ENCODE assay signal across 22 cellular contexts in the genomic region with DNA sequence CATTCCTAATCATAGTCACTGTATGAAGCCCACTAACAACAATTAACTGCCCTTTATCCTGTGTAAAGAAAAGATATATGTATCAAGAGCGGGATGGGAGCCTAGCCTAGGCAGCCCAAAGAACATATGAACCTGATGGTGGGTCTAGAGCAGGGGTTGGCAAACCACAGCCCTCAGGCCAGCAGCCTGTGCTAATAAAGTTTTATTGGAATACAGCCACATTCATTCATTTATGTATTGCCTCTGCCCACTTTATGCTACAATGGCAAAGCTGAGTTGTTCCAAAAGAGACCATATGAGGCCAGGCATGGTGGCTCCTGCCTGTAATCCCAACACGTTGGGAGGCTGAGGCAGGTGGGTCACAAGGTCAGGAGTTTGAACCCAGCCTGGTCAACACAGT. TPM values are rescaled to one million over a fixed set of nuclear protein-coding genes. Genes with fewer than 3 reads are reported as not detected.
DNase-seq lines count a peak whose midpoint lies in the region; ATAC-seq and TF ChIP-seq lines count a peak whose summit lies in the region.
"Had no signal": no experiment of that assay in that cellular context is flagged by ENCODE, and none has a peak within 500 bp of the region (broad histone marks: within the 10 kb centered on the region; RNA-seq: fewer than 3 reads in every experiment).

No MANE protein-coding gene starts in this region.

- ATAC-seq in CD4-positive, CD25-positive, alpha-beta regulatory T cell (ENCODE audit: low read depth in 2 of 2) = no peak
- ATAC-seq in T-helper 17 cell (no peak), HG03045 (IDR thresholded peaks at IDR 0.05; ENCODE audit: unreplicated experiment) (no peak)
- ATAC-seq in naive thymus-derived CD4-positive, alpha-beta T cell = no peak
- ATAC-seq: A549, HCT116 had no signal

- H4K12ac ChIP-seq in trophoblast cell (ENCODE audit: low read depth, low read length) = no peak overlapping the region

- H3K9me3 ChIP-seq in CD4-positive, CD25-positive, alpha-beta regulatory T cell (ENCODE audit: control insufficient read depth in 2 of 2, low read length in 2 of 2) = no peaks in the 10 kb centered on the region
- H3K9me3 ChIP-seq in T-helper 17 cell (ENCODE audit: control insufficient read depth, low read length, poor library complexity, severe bottlenecking) = no peaks in the 10 kb centered on the region
- no peaks in the 10 kb centered on the region for H3K9me3 ChIP-seq in naive thymus-derived CD4-positive, alpha-beta T cell (ENCODE audit: control insufficient read depth in 2 of 3, low read length in 3 of 3)
- no peaks in the 10 kb centered on the region for H3K9me3 ChIP-seq in trophoblast cell (ENCODE audit: insufficient read depth, low read depth, low read length)
- H3K9me3 ChIP-seq in adrenal gland (replicated peaks in 1 of 3) = no peaks in the 10 kb centered on the region
- no peaks in the 10 kb centered on the region for H3K9me3 ChIP-seq in HAP-1
- H3K9me3 ChIP-seq: A549; BE2C; BLaER1 treated with 17β-estradiol and CSF1 and Interleukin-3, amounts not matched to agents 10 nM and 100 nM had no signal

- H2BK5ac ChIP-seq in trophoblast cell (ENCODE audit: low read depth, low read length, poor library complexity) = no peak overlapping the region

- H2AFZ ChIP-seq in trophoblast cell (ENCODE audit: insufficient read depth, low read length, poor library complexity) = no peak overlapping the region

- H2AK5ac ChIP-seq in trophoblast cell (ENCODE audit: low read length) = no peak overlapping the region

- H3K79me2 ChIP-seq in trophoblast cell (ENCODE audit: control insufficient read depth, insufficient read depth, low read length, poor library complexity) = peaks cover 2% of the 10 kb centered on the region

- intact Hi-C loops in naive thymus-derived CD4-positive, alpha-beta T cell (cut with micrococcal nuclease) = no loop called here
- intact Hi-C loops in adrenal gland (cut with DNase I) = no loop called here

- H3K9me3 Mint-ChIP-seq in CD4-positive, CD25-positive, alpha-beta regulatory T cell = no peaks in the 10 kb centered on the region
- H3K9me3 Mint-ChIP-seq in naive thymus-derived CD4-positive, alpha-beta T cell = peaks cover 0 to 2% (median 0%) of the 10 kb centered on the region in 11 donors
- H3K9me3 Mint-ChIP-seq: CD14-positive monocyte had no signal

- no peak overlapping the region for H3K18ac ChIP-seq in trophoblast cell (ENCODE audit: low read length)

- no peaks in the 10 kb centered on the region for H3K27me3 Mint-ChIP-seq in CD4-positive, CD25-positive, alpha-beta regulatory T cell
- H3K27me3 Mint-ChIP-seq in T-helper 17 cell = no peaks in the 10 kb centered on the region
- H3K27me3 Mint-ChIP-seq in naive thymus-derived CD4-positive, alpha-beta T cell = no peaks in the 10 kb centered on the region
- H3K27me3 Mint-ChIP-seq: CD4-positive, alpha-beta memory T cell had no signal

- in situ Hi-C loops in HAP-1 (cut with MboI; ENCODE audit: low sequenced_read_pairs) = no loop called here

- H3K36me3 ChIP-seq in CD4-positive, CD25-positive, alpha-beta regulatory T cell (ENCODE audit: control insufficient read depth, insufficient read depth, low read length) = peaks cover 16% of the 10 kb centered on the region
- peaks cover 0 to 28% (median 0%) of the 10 kb centered on the region in 3 experiments for H3K36me3 ChIP-seq in naive thymus-derived CD4-positive, alpha-beta T cell (ENCODE audit: control insufficient read depth in 2 of 3, insufficient read depth in 3 of 3, low read length in 3 of 3)
- H3K36me3 ChIP-seq in trophoblast cell (ENCODE audit: control insufficient read depth in 1 of 2, insufficient read depth in 2 of 2, low read length in 2 of 2) = peaks cover 16 to 21% of the 10 kb centered on the region in 2 experiments
- peaks cover 0 to 10% of the 10 kb centered on the region in 2 donors for H3K36me3 ChIP-seq in adrenal gland (replicated peaks in 1 of 2)
- peaks cover 36% of the 10 kb centered on the region for H3K36me3 ChIP-seq in HAP-1 (replicated peaks)

- H4K8ac ChIP-seq in trophoblast cell (ENCODE audit: low read depth, low read length) = no peak overlapping the region

- H3K9ac ChIP-seq in trophoblast cell (ENCODE audit: low read length) = no peak overlapping the region
- H3K9ac ChIP-seq: BLaER1 treated with 17β-estradiol and CSF1 and Interleukin-3, amounts not matched to agents 10 nM and 100 nM had no signal

- H3K36me3 Mint-ChIP-seq in CD4-positive, CD25-positive, alpha-beta regulatory T cell = peaks cover 26% of the 10 kb centered on the region
- peaks cover 6% of the 10 kb centered on the region for H3K36me3 Mint-ChIP-seq in T-helper 17 cell (ENCODE audit: low read depth)
- H3K36me3 Mint-ChIP-seq in naive thymus-derived CD4-positive, alpha-beta T cell = peaks cover 5 to 26% (median 9%) of the 10 kb centered on the region in 5 donors

- DNase-seq in CD4-positive, CD25-positive, alpha-beta regulatory T cell = no peak
- DNase-seq in T-helper 17 cell (no peak), trophoblast cell (no peak), adrenal gland (no peak), HAP-1 (ENCODE audit: low spot score in 2 of 2) (no peak)
- no peak for DNase-seq in naive thymus-derived CD4-positive, alpha-beta T cell
- DNase-seq: 8988T; ACHN; AML-193; BE2C; Calu3; CD4-positive, alpha-beta memory T cell; COR-L47; DMS53; DMS79 treated with DMSO at 0.1 percent for 48 hours; GF-D8; GOT3 had no signal

- POLR2A ChIA-PET in naive thymus-derived CD4-positive, alpha-beta T cell (lab: Charles Lee) = interaction anchor here (0.7 kb wide), 1 partner anchor 267 kb away, joined by 8 read pairs; no protein-coding TSS in a partner anchor

- H3K4me2 ChIP-seq in trophoblast cell (ENCODE audit: low read length) = no peak overlapping the region
- H3K4me2 ChIP-seq: A549; BLaER1 treated with 17β-estradiol and CSF1 and Interleukin-3, amounts not matched to agents 10 nM and 100 nM had no signal

- H3K4ac ChIP-seq in trophoblast cell (ENCODE audit: low read depth, low read length) = peak overlapping the region; percentile 69

- H2BK12ac ChIP-seq in trophoblast cell (ENCODE audit: low read length) = no peak overlapping the region

- no CpG with 5 or more reads among the region's 2 CpGs for WGBS in trophoblast cell (ENCODE audit: extremely low coverage, insufficient coverage, insufficient read length)
- 94 to 100% (median 98%) methylated on average over 2 of the region's 2 CpGs for WGBS in adrenal gland, 4 donors

- no peaks in the 10 kb centered on the region for H3K27me3 ChIP-seq in CD4-positive, CD25-positive, alpha-beta regulatory T cell (ENCODE audit: control insufficient read depth, insufficient read depth, low read length)
- H3K27me3 ChIP-seq in naive thymus-derived CD4-positive, alpha-beta T cell (ENCODE audit: control insufficient read depth in 2 of 2, insufficient read depth in 2 of 2, low read length in 2 of 2) = no peaks in the 10 kb centered on the region
- H3K27me3 ChIP-seq in trophoblast cell (ENCODE audit: insufficient read depth, low read length) = no peaks in the 10 kb centered on the region
- no peaks in the 10 kb centered on the region for H3K27me3 ChIP-seq in adrenal gland
- H3K27me3 ChIP-seq in HAP-1 (ENCODE audit: low read depth) = no peaks in the 10 kb centered on the region
- H3K27me3 ChIP-seq: BE2C; BLaER1 treated with 17β-estradiol and CSF1 and Interleukin-3, amounts not matched to agents 10 nM and 100 nM had no signal

- TF ChIP-seq POLR2A in adrenal gland (IDR thresholded peaks at IDR 0.05) = no peak

- TF ChIP-seq CTCF in adrenal gland (IDR thresholded peaks at IDR 0.05) = no peak

- H3K4me3 Mint-ChIP-seq in CD4-positive, CD25-positive, alpha-beta regulatory T cell = no peak overlapping the region
- H3K4me3 Mint-ChIP-seq in T-helper 17 cell = no peak overlapping the region
- H3K4me3 Mint-ChIP-seq in naive thymus-derived CD4-positive, alpha-beta T cell = no peak overlapping the region
- H3K4me3 Mint-ChIP-seq: CD14-positive monocyte; CD4-positive, alpha-beta memory T cell had no signal

- no peak overlapping the region for H3K14ac ChIP-seq in trophoblast cell (ENCODE audit: low read length)

- H4K91ac ChIP-seq in trophoblast cell (ENCODE audit: low read depth, low read length) = no peak overlapping the region

- H3K79me1 ChIP-seq in trophoblast cell (ENCODE audit: low read length) = no peaks in the 10 kb centered on the region

- peak overlapping the region in 2 of 3 donors; percentile 56 to 94 for H3K27ac Mint-ChIP-seq in CD4-positive, CD25-positive, alpha-beta regulatory T cell
- H3K27ac Mint-ChIP-seq in T-helper 17 cell = peak overlapping the region; percentile 53
- H3K27ac Mint-ChIP-seq in naive thymus-derived CD4-positive, alpha-beta T cell = peak overlapping the region in 5 of 9 donors; percentile 28 to 85 (median 49)

- no peak overlapping the region for H2BK120ac ChIP-seq in trophoblast cell (ENCODE audit: insufficient read depth, low read length, poor library complexity)

- peaks cover 23 to 67% (median 50%) of the 10 kb centered on the region in 4 donors for H3K4me1 Mint-ChIP-seq in CD4-positive, CD25-positive, alpha-beta regulatory T cell
- H3K4me1 Mint-ChIP-seq in T-helper 17 cell = peaks cover 25% of the 10 kb centered on the region
- H3K4me1 Mint-ChIP-seq in naive thymus-derived CD4-positive, alpha-beta T cell = peaks cover 37 to 73% (median 58%) of the 10 kb centered on the region in 7 donors

- CTCF ChIA-PET in naive thymus-derived CD4-positive, alpha-beta T cell (lab: Charles Lee) = no interaction called here

- H3K4me1 ChIP-seq in CD4-positive, CD25-positive, alpha-beta regulatory T cell (ENCODE audit: control insufficient read depth, insufficient read depth, low read length, poor library complexity, severe bottlenecking) = peaks cover 11% of the 10 kb centered on the region
- H3K4me1 ChIP-seq in naive thymus-derived CD4-positive, alpha-beta T cell (ENCODE audit: control insufficient read depth in 2 of 2, insufficient read depth in 2 of 2, low read length in 2 of 2) = no peaks in the 10 kb centered on the region
- H3K4me1 ChIP-seq in trophoblast cell (ENCODE audit: control insufficient read depth in 1 of 2, insufficient read depth in 2 of 2, low read length in 2 of 2) (peaks cover 5 to 9% of the 10 kb centered on the region in 2 experiments), adrenal gland (replicated peaks in 1 of 2) (peaks cover 22 to 35% of the 10 kb centered on the region in 2 donors), HAP-1 (no peaks in the 10 kb centered on the region)

- H3K27ac ChIP-seq in CD4-positive, CD25-positive, alpha-beta regulatory T cell (ENCODE audit: insufficient read depth, low read length, poor library complexity, severe bottlenecking) = no peak overlapping the region
- no peak overlapping the region for H3K27ac ChIP-seq in naive thymus-derived CD4-positive, alpha-beta T cell (ENCODE audit: low read depth, low read length)
- no peak overlapping the region for H3K27ac ChIP-seq in trophoblast cell (ENCODE audit: low read depth, low read length)
- H3K27ac ChIP-seq in adrenal gland = no peak overlapping the region
- H3K27ac ChIP-seq: A549; BLaER1 treated with 17β-estradiol and CSF1 and Interleukin-3, amounts not matched to agents 10 nM and 100 nM had no signal

- no peak overlapping the region for H3K23ac ChIP-seq in trophoblast cell (ENCODE audit: low read length)

- H3K4me3 ChIP-seq in CD4-positive, CD25-positive, alpha-beta regulatory T cell (ENCODE audit: low read depth, low read length) = no peak overlapping the region
- no peak overlapping the region for H3K4me3 ChIP-seq in naive thymus-derived CD4-positive, alpha-beta T cell (ENCODE audit: low read length)
- H3K4me3 ChIP-seq in trophoblast cell (ENCODE audit: low read depth, low read length) (no peak overlapping the region), adrenal gland (no peak overlapping the region), HAP-1 (no peak overlapping the region)
- H3K4me3 ChIP-seq: A549; BLaER1 treated with 17β-estradiol and CSF1 and Interleukin-3, amounts not matched to agents 10 nM and 100 nM had no signal

RNA-seq across cellular contexts. Expression of a gene that starts 13.5 kb away (rescaled TPM):
- total RNA-seq in CD4-positive, CD25-positive, alpha-beta regulatory T cell = 48.1 TPM
- 10 to 100 TPM; 12.0 to 34.2 (median 21.0) TPM for polyA plus RNA-seq in CD4-positive, CD25-positive, alpha-beta regulatory T cell
- 10 to 100 TPM; 36.2 to 38.2 TPM for total RNA-seq in T-helper 17 cell
- 10 to 100 TPM; 43.1 to 82.6 (median 66.9) TPM for total RNA-seq in naive thymus-derived CD4-positive, alpha-beta T cell
- 10 to 100 TPM; 18.7 to 29.2 TPM for polyA plus RNA-seq in naive thymus-derived CD4-positive, alpha-beta T cell
- 16.1 and 17.0 TPM in 2 replicates for polyA plus RNA-seq in trophoblast cell (2013)
- total RNA-seq in adrenal gland = 10 to 100 TPM; 15.7 to 53.6 (median 37.6) TPM
- polyA plus RNA-seq in adrenal gland = 10 to 100 TPM in 1 of 3 donors, 1 to 10 TPM in 2; 6.8 to 13.1 (median 10.0) TPM

RNA-seq across cellular contexts. Expression of a gene that starts 17.4 kb away (rescaled TPM):
- 57.6 TPM for total RNA-seq in CD4-positive, CD25-positive, alpha-beta regulatory T cell
- 10 to 100 TPM in 1 of 4 donors, 1 to 10 TPM in 3; 4.1 to 14.5 (median 9.0) TPM for polyA plus RNA-seq in CD4-positive, CD25-positive, alpha-beta regulatory T cell
- total RNA-seq in T-helper 17 cell = 10 to 100 TPM; 37.6 to 44.0 TPM
- 10 to 100 TPM; 42.9 to 54.1 (median 44.2) TPM for total RNA-seq in naive thymus-derived CD4-positive, alpha-beta T cell
- 10 to 100 TPM in 1 of 2 donors, 1 to 10 TPM in 1; 5.7 to 10.5 TPM for polyA plus RNA-seq in naive thymus-derived CD4-positive, alpha-beta T cell
- polyA plus RNA-seq in trophoblast cell (2013) = 11.8 and 13.4 TPM in 2 replicates
- 10 to 100 TPM; 14.4 to 35.9 (median 24.2) TPM for total RNA-seq in adrenal gland
- polyA plus RNA-seq in adrenal gland = 10 to 100 TPM; 17.1 to 20.7 (median 18.3) TPM
